In the genomic region with DNA sequence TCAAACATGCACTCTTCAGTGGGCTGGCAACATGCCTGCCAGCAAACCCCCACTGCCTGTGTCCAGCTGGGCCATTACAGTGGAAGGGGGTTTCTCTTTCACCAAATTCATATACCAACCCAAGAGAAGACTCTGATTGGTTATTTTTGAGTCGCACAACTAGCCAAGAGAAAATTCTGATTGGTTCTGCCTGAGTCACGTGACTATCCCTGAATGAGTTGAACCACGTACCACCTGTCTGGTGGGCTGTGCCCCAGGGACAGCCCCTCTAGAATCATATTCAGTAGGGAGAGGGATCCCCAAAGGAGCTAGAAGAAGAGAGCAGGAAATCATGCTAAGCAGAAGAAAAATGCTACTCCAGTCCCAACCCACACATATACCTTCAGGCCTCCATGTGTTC, we compare ENCODE assay signal across 30 cellular contexts.
"Had no signal": no experiment of that assay in that cellular context is flagged by ENCODE, and none has a peak within 500 bp of the region (broad histone marks: within the 10 kb centered on the region; RNA-seq: fewer than 3 reads in every experiment).

No MANE protein-coding gene starts in this region.

- H3K4me1 ChIP-seq: ascending aorta, breast epithelium, colonic mucosa had no signal

- H3K36me3 ChIP-seq: ascending aorta, breast epithelium, cardiac muscle cell, colonic mucosa, esophagus squamous epithelium had no signal

- ATAC-seq: activated naive CD4-positive, alpha-beta T cell treated with anti-CD3 and anti-CD28 coated beads, Interleukin-2, amount 50 U/mL, for 72 hours; activated T-cell treated with anti-CD3 and anti-CD28 coated beads, Interleukin-2, amount 50 U/mL, for 72 hours; WTC11 had no signal

- DNase-seq: activated CD4-positive, alpha-beta memory T cell treated with anti-CD3 and anti-CD28 coated beads, Interleukin-2, amount 10 ng/mL, durations not matched to agents 7 days and 5 days; activated CD4-positive, alpha-beta T cell treated with anti-CD3 and anti-CD28 coated beads for 1 hour; activated CD4-positive, alpha-beta T cell treated with anti-CD3 and anti-CD28 coated beads for 4 hours; activated CD4-positive, alpha-beta T cell treated with anti-CD3 and anti-CD28 coated beads, Interleukin-2, amount 10 ng/mL, durations not matched to agents 7 days and 5 days; activated CD4-positive, alpha-beta T cell treated with anti-CD3 and anti-CD28 coated beads, Interleukin-2, amount 50 U/mL, for 4 hours; activated CD8-positive, alpha-beta memory T cell treated with anti-CD3 and anti-CD28 coated beads, Interleukin-2, amount 50 U/mL, for 48 hours; activated gamma-delta T cell; activated naive CD4-positive, alpha-beta T cell; activated naive CD4-positive, alpha-beta T cell treated with anti-CD3 and anti-CD28 coated beads, Interleukin-2, amount 10 ng/mL, durations not matched to agents 7 days and 5 days; activated naive CD8-positive, alpha-beta T cell treated with anti-CD3 and anti-CD28 coated beads, Interleukin-2, amount 10 ng/mL, durations not matched to agents 7 days and 5 days; activated T-cell treated with anti-CD3 and anti-CD28 coated beads for 4 hours; activated T-cell treated with anti-CD3 and anti-CD28 coated beads, Interleukin-2, amount 50 U/mL, for 24 hours; activated T-cell treated with anti-CD3 and anti-CD28 coated beads, Interleukin-2, amount 50 U/mL, for 72 hours; central memory CD4-positive, alpha-beta T cell; cerebellar nuclear complex; colonic mucosa; effector CD8-positive, alpha-beta T cell; esophagus squamous epithelium; head of caudate nucleus; T-helper 2 cell had no signal

- H3K4me3 ChIP-seq: ascending aorta, breast epithelium, cardiac muscle cell, colonic mucosa, esophagus squamous epithelium had no signal

- H3K27ac ChIP-seq: ascending aorta, breast epithelium, cardiac muscle cell, colonic mucosa, VCaP had no signal

- FAIRE-seq: endometrium, endothelial cell of umbilical vein, frontal cortex, TTC549 had no signal

- H3K27me3 ChIP-seq: ascending aorta, breast epithelium, cardiac muscle cell, colonic mucosa, esophagus squamous epithelium had no signal

- H3K9me3 ChIP-seq: breast epithelium, colonic mucosa, esophagus squamous epithelium had no signal
